ENCODE assay signal across 14 cellular contexts in genomic region chr16:19001788-19002187, GRCh38. TPM values are rescaled to one million over a fixed set of nuclear protein-coding genes. Genes with fewer than 3 reads are reported as not detected.
DNase-seq lines count a peak whose midpoint lies in the region; ATAC-seq and TF ChIP-seq lines count a peak whose summit lies in the region.
"Had no signal": no experiment of that assay in that cellular context is flagged by ENCODE, and none has a peak within 500 bp of the region (broad histone marks: within the 10 kb centered on the region; RNA-seq: fewer than 3 reads in every experiment).

No MANE protein-coding gene starts in this region.

- H3K4me3 ChIP-seq in vagina = no peak overlapping the region

- no peak overlapping the region for H3K4me3 Mint-ChIP-seq in activated naive CD8-positive, alpha-beta T cell treated with anti-CD3 and anti-CD28 coated beads, Interleukin-2, amount 50 U/mL, for 24 hours
- H3K4me3 Mint-ChIP-seq in activated naive CD8-positive, alpha-beta T cell treated with anti-CD3 and anti-CD28 coated beads for 36 hours = no peak overlapping the region
- H3K4me3 Mint-ChIP-seq in effector memory CD8-positive, alpha-beta T cell = no peak overlapping the region
- H3K4me3 Mint-ChIP-seq: B cell, nephron had no signal

- no peak overlapping the region for H3K27ac Mint-ChIP-seq in activated naive CD8-positive, alpha-beta T cell treated with anti-CD3 and anti-CD28 coated beads, Interleukin-2, amount 50 U/mL, for 24 hours
- H3K27ac Mint-ChIP-seq in activated naive CD8-positive, alpha-beta T cell treated with anti-CD3 and anti-CD28 coated beads for 36 hours = no peak overlapping the region
- no peak overlapping the region for H3K27ac Mint-ChIP-seq in effector memory CD8-positive, alpha-beta T cell
- H3K27ac Mint-ChIP-seq: B cell, nephron had no signal

- ATAC-seq in activated naive CD8-positive, alpha-beta T cell treated with anti-CD3 and anti-CD28 coated beads, Interleukin-2, amount 50 U/mL, for 24 hours = peak; percentile 31
- ATAC-seq in Right ventricle myocardium inferior = no peak
- no peak for ATAC-seq in effector memory CD8-positive, alpha-beta T cell (replicated peaks)
- ATAC-seq: stimulated activated naive CD8-positive, alpha-beta T cell treated with anti-CD3 and anti-CD28 coated beads, Interleukin-15, Interleukin-2, amounts not matched to agents 100 U/mL and 50 U/mL, for 24 hours had no signal

- no peak for TF ChIP-seq POLR2A in vagina (IDR thresholded peaks at IDR 0.05)

- H3K9me3 ChIP-seq in vagina = no peaks in the 10 kb centered on the region

- no peak for TF ChIP-seq CTCF in vagina (IDR thresholded peaks at IDR 0.05)

- peaks cover 12% of the 10 kb centered on the region for H3K4me1 ChIP-seq in vagina

- no peaks in the 10 kb centered on the region for H3K9me3 Mint-ChIP-seq in activated naive CD8-positive, alpha-beta T cell treated with anti-CD3 and anti-CD28 coated beads, Interleukin-2, amount 50 U/mL, for 24 hours
- H3K9me3 Mint-ChIP-seq in activated naive CD8-positive, alpha-beta T cell treated with anti-CD3 and anti-CD28 coated beads for 36 hours = no peaks in the 10 kb centered on the region
- no peaks in the 10 kb centered on the region for H3K9me3 Mint-ChIP-seq in effector memory CD8-positive, alpha-beta T cell
- H3K9me3 Mint-ChIP-seq: nephron had no signal

- H3K27ac ChIP-seq in vagina = peak overlapping the region; percentile 52
- H3K27ac ChIP-seq: VCaP had no signal

- no peaks in the 10 kb centered on the region for H3K36me3 Mint-ChIP-seq in activated naive CD8-positive, alpha-beta T cell treated with anti-CD3 and anti-CD28 coated beads, Interleukin-2, amount 50 U/mL, for 24 hours (ENCODE audit: low read depth)
- no peaks in the 10 kb centered on the region for H3K36me3 Mint-ChIP-seq in activated naive CD8-positive, alpha-beta T cell treated with anti-CD3 and anti-CD28 coated beads for 36 hours
- peaks cover 3% of the 10 kb centered on the region for H3K36me3 Mint-ChIP-seq in effector memory CD8-positive, alpha-beta T cell (ENCODE audit: insufficient read depth)

- H3K4me1 Mint-ChIP-seq in activated naive CD8-positive, alpha-beta T cell treated with anti-CD3 and anti-CD28 coated beads, Interleukin-2, amount 50 U/mL, for 24 hours = no peaks in the 10 kb centered on the region
- H3K4me1 Mint-ChIP-seq in activated naive CD8-positive, alpha-beta T cell treated with anti-CD3 and anti-CD28 coated beads for 36 hours = no peaks in the 10 kb centered on the region
- peaks cover 0 to 2% of the 10 kb centered on the region in 2 donors for H3K4me1 Mint-ChIP-seq in effector memory CD8-positive, alpha-beta T cell (ENCODE audit: low read depth in 2 of 2)
- H3K4me1 Mint-ChIP-seq: B cell had no signal

- no peaks in the 10 kb centered on the region for H3K27me3 ChIP-seq in vagina

- H3K27me3 Mint-ChIP-seq in activated naive CD8-positive, alpha-beta T cell treated with anti-CD3 and anti-CD28 coated beads, Interleukin-2, amount 50 U/mL, for 24 hours = peaks cover 4% of the 10 kb centered on the region
- no peaks in the 10 kb centered on the region for H3K27me3 Mint-ChIP-seq in activated naive CD8-positive, alpha-beta T cell treated with anti-CD3 and anti-CD28 coated beads for 36 hours
- peaks cover 8 to 10% of the 10 kb centered on the region in 2 donors for H3K27me3 Mint-ChIP-seq in effector memory CD8-positive, alpha-beta T cell

- intact Hi-C loops in vagina (cut with DNase I) = no loop called here
- intact Hi-C loops in Right ventricle myocardium inferior (cut with DNase I) = no loop called here

- no peaks in the 10 kb centered on the region for H3K36me3 ChIP-seq in vagina

- DNase-seq in activated naive CD8-positive, alpha-beta T cell treated with anti-CD3 and anti-CD28 coated beads, Interleukin-2, amount 50 U/mL, for 24 hours = peak; percentile 3
- DNase-seq in activated naive CD8-positive, alpha-beta T cell treated with anti-CD3 and anti-CD28 coated beads for 36 hours = no peak
- DNase-seq in amniotic epithelial cell (ENCODE audit: low read depth) (peak; percentile 15), hepatic stellate cell (ENCODE audit: low spot score) (peak; percentile 45), vagina (ENCODE audit: extremely low spot score in 2 of 2) (no peak), GF-D8 (lab: John Stamatoyannopoulos, UW) (no peak), Right ventricle myocardium inferior (ENCODE audit: missing footprints) (no peak)
- DNase-seq in effector memory CD8-positive, alpha-beta T cell = no peak
- DNase-seq: NCI-H1436 treated with DMSO at 0.1 percent for 48 hours; stimulated activated naive CD8-positive, alpha-beta T cell treated with anti-CD3 and anti-CD28 coated beads, Interleukin-15, Interleukin-2, amounts not matched to agents 100 U/mL and 50 U/mL, for 24 hours had no signal

RNA-seq across cellular contexts. Expression of gene TMC7, which starts 18.1 kb away (rescaled TPM):
- total RNA-seq in activated naive CD8-positive, alpha-beta T cell treated with anti-CD3 and anti-CD28 coated beads for 36 hours = not detected
- 1.7 TPM for total RNA-seq in vagina
- total RNA-seq in Right ventricle myocardium inferior = 1.3 TPM
- total RNA-seq: B cell, OCI-LY7 had no signal

Comparison
In these comparisons a context has a peak if more than half of its experiments do, and no peak if none do; other contexts are left out.
1. DNase-seq: peak in activated naive CD8-positive, alpha-beta T cell treated with anti-CD3 and anti-CD28 coated beads, Interleukin-2, amount 50 U/mL, for 24 hours (single experiment), amniotic epithelial cell (single experiment) and hepatic stellate cell (single experiment); none in activated naive CD8-positive, alpha-beta T cell treated with anti-CD3 and anti-CD28 coated beads for 36 hours (single experiment), vagina (0 of 2), GF-D8 (single experiment), Right ventricle myocardium inferior (single experiment) and effector memory CD8-positive, alpha-beta T cell (0 of 3).